Comparison of ENCODE assay signal across 8 cellular contexts in the genomic region with DNA sequence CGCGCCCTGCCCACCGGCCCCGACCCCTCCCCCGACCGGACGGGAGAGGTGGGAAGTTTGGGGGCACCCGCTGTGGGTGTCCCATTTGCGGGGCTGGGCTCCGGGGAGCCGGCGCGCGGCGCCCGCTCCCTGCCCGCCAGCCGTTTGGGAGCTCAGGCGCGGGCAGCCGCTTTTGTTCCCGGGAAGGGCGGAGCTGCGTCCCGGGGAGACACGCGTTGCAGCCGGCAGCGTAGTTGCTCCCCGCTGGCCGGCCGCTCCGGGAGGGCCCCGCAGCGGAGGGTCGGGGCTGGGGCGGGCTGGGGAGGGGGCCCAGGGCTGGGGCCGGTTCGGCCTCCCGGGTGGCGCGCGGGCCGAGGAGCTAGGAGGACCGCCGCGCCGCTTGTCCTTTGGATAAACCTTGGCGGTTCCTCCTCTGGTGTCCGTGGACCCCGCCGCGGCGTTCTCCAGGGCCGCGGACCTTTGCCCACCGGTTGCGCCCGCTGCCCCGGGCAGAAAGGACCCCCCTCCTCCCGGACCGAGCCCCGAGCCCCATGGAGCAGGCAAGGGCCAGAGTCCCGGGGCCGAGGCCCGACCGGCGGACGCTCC. TPM values are rescaled to one million over a fixed set of nuclear protein-coding genes. Genes with fewer than 3 reads are reported as not detected.
DNase-seq lines count a peak whose midpoint lies in the region; ATAC-seq and TF ChIP-seq lines count a peak whose summit lies in the region.
"Not testable (repeated sequence)": the region's sequence is repeated elsewhere in the genome, so short reads cannot be mapped to it uniquely, and the experiment has no call there.

No MANE protein-coding gene starts in this region.

- not testable (repeated sequence) for H3K27ac Mint-ChIP-seq in CD4-positive, alpha-beta T cell; WTC11; neural progenitor cell; type B pancreatic cell

- H3K27ac ChIP-seq in CD4-positive, alpha-beta T cell (ENCODE audit: low read depth, low read length); HUES64 (ENCODE audit: low read depth, low read length); body of pancreas; neural progenitor cell: not testable (repeated sequence)

- H3K36me3 ChIP-seq in HUES64 (ENCODE audit: insufficient read depth, low read length); body of pancreas (replicated peaks in 1 of 2; ENCODE audit: insufficient read depth in 1 of 2, low read depth in 2 of 2); neural progenitor cell: not testable (repeated sequence)

- not testable (repeated sequence) for TF ChIP-seq CTCF in CD4-positive, alpha-beta T cell (IDR thresholded peaks at IDR 0.05); WTC11 (IDR thresholded peaks at IDR 0.05); body of pancreas (IDR thresholded peaks at IDR 0.05); fibroblast of villous mesenchyme (IDR thresholded peaks at IDR 0.05; ENCODE audit: insufficient read depth, low read depth, low read length); neural progenitor cell (IDR thresholded peaks at IDR 0.05); type B pancreatic cell (conservative IDR thresholded peaks at IDR 0.05)

- not testable (repeated sequence) for H3K27me3 ChIP-seq in CD4-positive, alpha-beta T cell (ENCODE audit: control insufficient read depth, insufficient read depth, low read length); HUES64 (ENCODE audit: insufficient read depth, low read length); body of pancreas; neural progenitor cell

- not testable (repeated sequence) for H3K4me3 Mint-ChIP-seq in CD4-positive, alpha-beta T cell; WTC11; neural progenitor cell; type B pancreatic cell

- not testable (repeated sequence) for H2AFZ ChIP-seq in neural progenitor cell (replicated peaks)

- not testable (repeated sequence) for H3F3A ChIP-seq in neural progenitor cell (ENCODE audit: low read depth)

- under 1% methylated on average over 12 of the region's 69 CpGs for WGBS in HUES64
- WGBS in body of pancreas, 2 donors, result 0% methylated on average over 7 of the region's 69 CpGs; no CpG with 5 or more reads in 1 of the 2 donors

- H3K4me2 ChIP-seq in neural progenitor cell, result not testable (repeated sequence)

- H3K4me3 ChIP-seq in HUES64 (ENCODE audit: low read length) (peak overlapping the region; percentile 40; the same call in 1 of the 2 replicates), fibroblast of villous mesenchyme (ENCODE audit: low read depth, low read length) (peak overlapping the region; percentile 37), iPS-18c (ENCODE audit: insufficient read depth, low read depth, low read length) (peak overlapping the region; percentile 43; the same call in 1 of the 2 replicates), neural progenitor cell (peak overlapping the region; percentile 32)
- not testable (repeated sequence) for H3K4me3 ChIP-seq in body of pancreas

- H3K9me3 ChIP-seq in CD4-positive, alpha-beta T cell (ENCODE audit: control insufficient read depth, low read length); HUES64 (ENCODE audit: insufficient read depth, low read depth, low read length); body of pancreas; iPS-18c (ENCODE audit: control insufficient read depth, insufficient read depth, low read length); neural progenitor cell (ENCODE audit: low read depth): not testable (repeated sequence)

- H3K4me1 ChIP-seq in HUES64 (ENCODE audit: insufficient read depth, low read length); body of pancreas; neural progenitor cell: not testable (repeated sequence)

- H3K9ac ChIP-seq in HUES64 (ENCODE audit: low read depth, low read length); neural progenitor cell: not testable (repeated sequence)

- ATAC-seq in CD4-positive, alpha-beta T cell (ENCODE audit: poor library complexity), result peak; percentile 32
- peak; percentile 8 for ATAC-seq in WTC11
- ATAC-seq in body of pancreas, result peak; percentile 59

- H3K27me3 Mint-ChIP-seq in CD4-positive, alpha-beta T cell; WTC11 (ENCODE audit: low read depth); neural progenitor cell (ENCODE audit: insufficient read depth, low read depth); type B pancreatic cell: not testable (repeated sequence)

- not testable (repeated sequence) for H3K4me1 Mint-ChIP-seq in CD4-positive, alpha-beta T cell (ENCODE audit: low read depth); WTC11; neural progenitor cell; type B pancreatic cell (ENCODE audit: unreplicated experiment)

- H3K9me3 Mint-ChIP-seq in CD4-positive, alpha-beta T cell; WTC11; neural progenitor cell; type B pancreatic cell: not testable (repeated sequence)

- not testable (repeated sequence) for H4K20me1 ChIP-seq in neural progenitor cell (ENCODE audit: low read depth)

- not testable (repeated sequence) for H3K36me3 Mint-ChIP-seq in CD4-positive, alpha-beta T cell (ENCODE audit: low read depth); WTC11; neural progenitor cell; type B pancreatic cell

- CTCF ChIA-PET in CD4-positive, alpha-beta T cell (lab: Charles Lee); WTC11 (lab: Charles Lee): not testable (repeated sequence)

- POLR2A ChIA-PET in CD4-positive, alpha-beta T cell (lab: Charles Lee); WTC11 (lab: Charles Lee): not testable (repeated sequence)

- intact Hi-C loops in CD4-positive, alpha-beta T cell (cut with DNase I, micrococcal nuclease); body of pancreas (cut with DNase I): not testable (repeated sequence)

- TF ChIP-seq POLR2A in body of pancreas (IDR thresholded peaks at IDR 0.05), result not testable (repeated sequence)

- not testable (repeated sequence) for DNase-seq in CD4-positive, alpha-beta T cell; WTC11 (ENCODE audit: low spot score); body of pancreas; fibroblast of villous mesenchyme (ENCODE audit: low read depth); neural progenitor cell (ENCODE audit: low spot score)
- DNase-seq in type B pancreatic cell (ENCODE audit: extremely low spot score, unreplicated experiment), result peak; percentile 6

- not testable (repeated sequence) for H3K79me2 ChIP-seq in neural progenitor cell (ENCODE audit: low read depth)

RNA-seq across cellular contexts. Expression of a gene that starts 52.3 kb away (rescaled TPM):
- total RNA-seq in CD4-positive, alpha-beta T cell, result 1 to 10 TPM; 9.0 to 9.1 TPM
- 15.6 TPM for polyA plus RNA-seq in HUES64 (2013, experiment 1 of 2)
- polyA plus RNA-seq in HUES64 (2013, experiment 2 of 2), result 16.4 TPM
- 20.7 to 23.1 TPM (median 21.3 TPM) in 3 replicates for total RNA-seq in WTC11 (2021)
- total RNA-seq in body of pancreas, result 1 to 10 TPM; 2.3 to 9.1 TPM
- 26.7 and 27.6 TPM in 2 replicates for total RNA-seq in fibroblast of villous mesenchyme
- 49.4 and 54.2 TPM in 2 replicates for total RNA-seq in neural progenitor cell (ENCODE audit: low replicate concordance)
- total RNA-seq in type B pancreatic cell (ENCODE audit: low replicate concordance), result 25.1 and 28.8 TPM in 2 replicates

Comparison
In these comparisons a context has a peak if more than half of its experiments do, and no peak if none do; other contexts are left out.
1. ATAC-seq: peak in every context shown above with its lines; median percentile 59 in body of pancreas; 32 in CD4-positive, alpha-beta T cell; 8 in WTC11.